ENCODE assay signal across 1 cellular context in genomic region chr7:157151626-157152339, GRCh38.
TF ChIP-seq lines count a peak whose summit lies in the region.

No MANE protein-coding gene starts in this region.

TF ChIP-seq in WTC11, 78 proteins besides CTCF, POLR2A, EP300 and RAD21 (continued from another document):
- TF ChIP-seq, protein P1, sequence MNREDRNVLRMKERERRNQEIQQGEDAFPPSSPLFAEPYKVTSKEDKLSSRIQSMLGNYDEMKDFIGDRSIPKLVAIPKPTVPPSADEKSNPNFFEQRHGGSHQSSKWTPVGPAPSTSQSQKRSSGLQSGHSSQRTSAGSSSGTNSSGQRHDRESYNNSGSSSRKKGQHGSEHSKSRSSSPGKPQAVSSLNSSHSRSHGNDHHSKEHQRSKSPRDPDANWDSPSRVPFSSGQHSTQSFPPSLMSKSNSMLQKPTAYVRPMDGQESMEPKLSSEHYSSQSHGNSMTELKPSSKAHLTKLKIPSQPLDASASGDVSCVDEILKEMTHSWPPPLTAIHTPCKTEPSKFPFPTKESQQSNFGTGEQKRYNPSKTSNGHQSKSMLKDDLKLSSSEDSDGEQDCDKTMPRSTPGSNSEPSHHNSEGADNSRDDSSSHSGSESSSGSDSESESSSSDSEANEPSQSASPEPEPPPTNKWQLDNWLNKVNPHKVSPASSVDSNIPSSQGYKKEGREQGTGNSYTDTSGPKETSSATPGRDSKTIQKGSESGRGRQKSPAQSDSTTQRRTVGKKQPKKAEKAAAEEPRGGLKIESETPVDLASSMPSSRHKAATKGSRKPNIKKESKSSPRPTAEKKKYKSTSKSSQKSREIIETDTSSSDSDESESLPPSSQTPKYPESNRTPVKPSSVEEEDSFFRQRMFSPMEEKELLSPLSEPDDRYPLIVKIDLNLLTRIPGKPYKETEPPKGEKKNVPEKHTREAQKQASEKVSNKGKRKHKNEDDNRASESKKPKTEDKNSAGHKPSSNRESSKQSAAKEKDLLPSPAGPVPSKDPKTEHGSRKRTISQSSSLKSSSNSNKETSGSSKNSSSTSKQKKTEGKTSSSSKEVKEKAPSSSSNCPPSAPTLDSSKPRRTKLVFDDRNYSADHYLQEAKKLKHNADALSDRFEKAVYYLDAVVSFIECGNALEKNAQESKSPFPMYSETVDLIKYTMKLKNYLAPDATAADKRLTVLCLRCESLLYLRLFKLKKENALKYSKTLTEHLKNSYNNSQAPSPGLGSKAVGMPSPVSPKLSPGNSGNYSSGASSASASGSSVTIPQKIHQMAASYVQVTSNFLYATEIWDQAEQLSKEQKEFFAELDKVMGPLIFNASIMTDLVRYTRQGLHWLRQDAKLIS (CRISPR knock-in tag; IDR thresholded peaks at IDR 0.05; ENCODE audit: borderline replicate concordance), result no peak
- no peak for TF ChIP-seq JAZF1 (CRISPR knock-in tag; IDR thresholded peaks at IDR 0.05)
